8 cellular contexts compared by ENCODE assay signal in the genomic region with DNA sequence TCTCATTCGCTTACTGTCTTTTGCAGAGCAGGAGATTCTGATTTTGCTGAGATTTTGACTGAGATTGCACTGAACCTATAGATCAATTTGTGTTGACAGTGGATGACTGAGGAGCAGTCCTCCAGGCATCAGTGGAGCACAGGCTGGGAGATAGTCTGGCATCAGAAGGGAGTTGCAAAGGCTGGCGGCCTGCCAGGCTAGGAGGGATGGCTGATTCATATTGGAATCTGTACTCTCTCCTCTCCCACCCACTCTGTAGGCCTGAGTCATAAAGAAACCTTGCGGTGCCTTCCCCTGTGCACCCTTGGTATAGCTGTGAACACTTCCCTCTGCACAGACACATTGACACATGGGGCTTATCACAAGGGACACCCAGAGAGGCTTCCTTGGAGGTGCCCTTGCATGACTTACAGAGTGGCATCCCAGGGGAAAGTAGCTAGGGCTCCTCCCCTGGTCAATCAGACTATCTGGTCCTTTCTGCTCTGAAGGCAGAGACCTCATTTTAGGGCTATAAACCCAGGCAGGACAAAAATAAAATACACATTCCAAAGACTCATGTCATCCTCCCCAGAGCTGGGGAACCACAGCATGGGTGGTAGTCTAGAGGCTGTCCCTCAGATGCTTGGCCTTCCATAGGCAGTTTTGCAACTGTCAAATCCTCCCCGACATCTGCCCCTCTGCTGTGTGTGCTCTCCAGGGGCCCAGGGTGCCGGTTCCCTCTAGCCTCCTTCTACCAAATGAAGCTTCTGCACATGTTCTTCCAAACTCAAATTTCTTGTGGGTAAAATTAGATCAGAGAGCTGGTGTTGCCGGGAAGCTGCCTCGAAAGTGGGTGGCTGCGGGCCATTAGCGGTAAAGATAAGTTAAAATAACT. TPM values are rescaled to one million over a fixed set of nuclear protein-coding genes. Genes with fewer than 3 reads are reported as not detected.
DNase-seq lines count a peak whose midpoint lies in the region; ATAC-seq and TF ChIP-seq lines count a peak whose summit lies in the region.

No MANE protein-coding gene starts in this region.

- H3K4me1 Mint-ChIP-seq in immature natural killer cell = no peaks in the 10 kb centered on the region

- in situ Hi-C loops in ACHN (cut with HindIII; ENCODE audit: low pct_ligation_motif_present, low pct_unique_long_range_greater_than_20kb, low sequenced_read_pairs) (no loop called here), astrocyte of the cerebellum (cut with HindIII; ENCODE audit: low sequenced_read_pairs) (no loop called here)

- no peak overlapping the region for H3K4me3 ChIP-seq in astrocyte of the cerebellum (ENCODE audit: low read depth, low read length)
- H3K4me3 ChIP-seq in left lung = no peak overlapping the region

- peak overlapping the region in 1 of 2 donors; percentile 34 for H3K27ac ChIP-seq in left lung

- intact Hi-C loops in left lung (cut with DNase I) = no loop called here

- peaks cover 1 to 4% (median 2%) of the 10 kb centered on the region in 3 donors for H3K27me3 Mint-ChIP-seq in immature natural killer cell (ENCODE audit: low read depth in 3 of 3)

- TF ChIP-seq CTCF in astrocyte of the cerebellum (IDR thresholded peaks at IDR 0.05; ENCODE audit: low read depth, low read length, missing control alignments) = no peak
- no peak for TF ChIP-seq CTCF in left lung (IDR thresholded peaks at IDR 0.05)

- DNase-seq in ACHN (peak; percentile 99), SW 1271 (lab: John Stamatoyannopoulos, UW) (peak; percentile 88 to 91), astrocyte of the cerebellum (ENCODE audit: low read depth) (peak; percentile 83), left lung (peak; percentile 78 to 84), immature natural killer cell (no peak)
- peak; percentile 73 to 82 for DNase-seq in stimulated activated CD8-positive, alpha-beta memory T cell treated with anti-CD3 and anti-CD28 coated beads, Interleukin-15, amount 100 ng/mL, for 48 hours (ENCODE audit: low read depth in 2 of 2)

- no peaks in the 10 kb centered on the region for H3K9me3 ChIP-seq in left lung

- ATAC-seq in GM19035 (IDR thresholded peaks at IDR 0.05; ENCODE audit: unreplicated experiment) (peak; percentile 99), HG03139 (IDR thresholded peaks at IDR 0.05; ENCODE audit: unreplicated experiment) (peak; percentile 97), left lung (peak; percentile 78)

- peaks cover 13 to 52% of the 10 kb centered on the region in 2 donors for H3K4me1 ChIP-seq in left lung

- H3K27me3 ChIP-seq in left lung = no peaks in the 10 kb centered on the region

- H3K36me3 Mint-ChIP-seq in immature natural killer cell = no peaks in the 10 kb centered on the region

- H3K9me3 Mint-ChIP-seq in immature natural killer cell = no peaks in the 10 kb centered on the region

- H3K27ac Mint-ChIP-seq in immature natural killer cell = no peak overlapping the region

- H3K36me3 ChIP-seq in left lung = no peaks in the 10 kb centered on the region

- no peak overlapping the region for H3K4me3 Mint-ChIP-seq in immature natural killer cell

RNA-seq across cellular contexts. Expression of gene EEPD1, which starts 37.4 kb away (rescaled TPM):
- total RNA-seq in left lung = 10 to 100 TPM in 1 of 2 donors, 1 to 10 TPM in 1; 7.8 to 11.8 TPM
- polyA plus RNA-seq in immature natural killer cell = 1 to 10 TPM; 1.3 to 4.4 (median 2.1) TPM

Comparison
In these comparisons a context has a peak if more than half of its experiments do, and no peak if none do; other contexts are left out.
1. DNase-seq: peak in ACHN (single experiment), SW 1271 (2 of 2), astrocyte of the cerebellum (single experiment), left lung (2 of 2) and stimulated activated CD8-positive, alpha-beta memory T cell treated with anti-CD3 and anti-CD28 coated beads, Interleukin-15, amount 100 ng/mL, for 48 hours (2 of 2); none in immature natural killer cell (0 of 3).
2. Peak in every context shown above with its lines, with median percentiles within 50 percentile points of each other: ATAC-seq.